In genomic region chr22:50056214-50056972, GRCh38 we compare ENCODE assay signal across 18 cellular contexts. TPM values are rescaled to one million over a fixed set of nuclear protein-coding genes. Genes with fewer than 3 reads are reported as not detected.
"Had no signal": no experiment of that assay in that cellular context is flagged by ENCODE, and none has a peak within 500 bp of the region (broad histone marks: within the 10 kb centered on the region; RNA-seq: fewer than 3 reads in every experiment).

No MANE protein-coding gene starts in this region.

- H3K27ac ChIP-seq: heart left ventricle, neural progenitor cell, ovary, suprapubic skin had no signal

- H3K36me3 ChIP-seq: heart left ventricle, neural progenitor cell, ovary, suprapubic skin had no signal

- DNase-seq: activated B cell treated with CpG ODN at 0.5 μM for 24 hours; activated CD4-positive, alpha-beta T cell treated with anti-CD3 and anti-CD28 coated beads, Interleukin-2, amount 50 U/mL, for 1 hour; activated CD8-positive, alpha-beta memory T cell treated with anti-CD3 and anti-CD28 coated beads for 24 hours; activated naive CD4-positive, alpha-beta T cell treated with Interleukin-2 at 50 U/mL for 16 hours; left cardiac atrium; naive B cell; ovary; T-helper 2 cell had no signal

- H3K4me3 ChIP-seq: heart left ventricle, lung, neural progenitor cell, ovary, suprapubic skin had no signal

- H3K9ac ChIP-seq: neural progenitor cell had no signal

- H3K27me3 ChIP-seq: ovary had no signal

- ATAC-seq: heart left ventricle, left cardiac atrium, sciatic nerve had no signal

- H3K9me3 ChIP-seq: ovary had no signal

- H3K4me2 ChIP-seq: neural progenitor cell had no signal

- H2AFZ ChIP-seq: neural progenitor cell had no signal

RNA-seq across cellular contexts. Expression of gene TTLL8, which starts 1.7 kb away (rescaled TPM):
- total RNA-seq: activated B cell treated with CpG ODN at 0.5 μM for 24 hours, chondrocyte, dermis microvascular lymphatic vessel endothelial cell, epithelial cell of proximal tubule, frontal cortex, heart left ventricle, left cardiac atrium, lung, ovary, pulmonary artery endothelial cell, sciatic nerve, suprapubic skin had no signal
- polyA plus RNA-seq: heart left ventricle, lung, ovary had no signal

RNA-seq across cellular contexts. Expression of gene MLC1, which starts 28.8 kb away (rescaled TPM):
- total RNA-seq: activated B cell treated with CpG ODN at 0.5 μM for 24 hours, dermis microvascular lymphatic vessel endothelial cell, epithelial cell of proximal tubule, pulmonary artery endothelial cell had no signal

RNA-seq across cellular contexts. Expression of gene MOV10L1, which starts 33.4 kb away (rescaled TPM):
- total RNA-seq: activated B cell treated with CpG ODN at 0.5 μM for 24 hours had no signal

RNA-seq across cellular contexts. Expression of gene IL17REL, which starts 43.8 kb away (rescaled TPM):
- total RNA-seq: dermis microvascular lymphatic vessel endothelial cell, epithelial cell of proximal tubule, heart left ventricle, left cardiac atrium, sciatic nerve, suprapubic skin had no signal
- polyA plus RNA-seq: heart left ventricle had no signal
